ENCODE assay signal across 5 cellular contexts in the genomic region with DNA sequence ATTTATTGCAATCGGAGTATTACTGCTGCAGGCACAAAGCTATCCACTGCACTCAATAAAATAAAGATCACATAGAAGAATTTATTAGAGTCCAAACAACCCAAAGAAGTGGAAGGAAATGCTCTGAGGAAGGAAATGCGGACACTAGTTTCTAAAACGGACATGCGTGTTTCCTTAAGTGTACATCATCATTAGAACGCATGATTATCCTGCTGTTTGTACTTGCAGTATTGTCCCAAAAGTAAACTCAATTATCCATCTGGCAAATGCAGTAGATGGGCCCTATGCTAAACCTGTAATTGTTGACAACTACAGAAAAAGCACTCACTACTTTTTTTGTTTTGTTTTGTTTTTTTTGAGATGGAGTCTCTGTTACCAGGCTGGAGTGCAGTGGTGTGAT.
"Had no signal": no experiment of that assay in that cellular context is flagged by ENCODE, and none has a peak within 500 bp of the region (broad histone marks: within the 10 kb centered on the region; RNA-seq: fewer than 3 reads in every experiment).

No MANE protein-coding gene starts in this region.

- H3K4me3 ChIP-seq: GM23338 had no signal

- H2AFZ ChIP-seq: GM23338 had no signal

- DNase-seq: H9 had no signal

- ATAC-seq: GM23338 had no signal

- FAIRE-seq: H1, H54, HTR-8/SVneo had no signal

- H3K4me2 ChIP-seq: GM23338 had no signal
